ENCODE assay signal across 8 cellular contexts in the genomic region with DNA sequence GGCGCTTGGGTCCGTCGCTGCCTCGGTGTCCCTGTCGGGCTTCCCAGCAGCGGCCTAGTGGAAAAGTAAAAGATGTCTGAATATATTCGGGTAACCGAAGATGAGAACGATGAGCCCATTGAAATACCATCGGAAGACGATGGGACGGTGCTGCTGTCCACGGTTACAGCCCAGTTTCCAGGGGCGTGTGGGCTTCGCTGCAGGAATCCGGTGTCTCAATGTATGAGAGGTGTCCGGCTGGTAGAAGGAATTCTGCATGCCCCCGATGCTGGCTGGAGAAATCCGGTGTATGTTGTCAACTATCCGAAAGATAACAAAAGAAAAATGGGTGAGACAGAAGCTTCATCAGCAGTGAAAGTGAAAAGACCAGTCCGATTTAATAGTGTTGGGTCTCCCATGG. TPM values are rescaled to one million over a fixed set of nuclear protein-coding genes. Genes with fewer than 3 reads are reported as not detected.
A peak's percentile ranks its signal among the peaks of the same experiment; 100 is the strongest.
DNase-seq lines count a peak whose midpoint lies in the region; ATAC-seq and TF ChIP-seq lines count a peak whose summit lies in the region.

No MANE protein-coding gene starts in this region.

- peaks cover 18 to 24% of the 10 kb centered on the region in 2 donors for H3K27me3 Mint-ChIP-seq in CD4-positive, alpha-beta memory T cell
- H3K27me3 Mint-ChIP-seq in endothelial cell (ENCODE audit: unreplicated experiment): peaks cover 17% of the 10 kb centered on the region

- H3K27ac Mint-ChIP-seq in CD4-positive, alpha-beta memory T cell: peak overlapping the region in 2 of 7 donors; percentile 7 to 72
- H3K27ac Mint-ChIP-seq in endothelial cell (ENCODE audit: unreplicated experiment): no peak overlapping the region

- no peaks in the 10 kb centered on the region for H3K79me2 ChIP-seq in parathyroid adenoma

- H3K4me2 ChIP-seq in parathyroid adenoma (ENCODE audit: low read length): peak overlapping the region; percentile 74

- H3K4me3 ChIP-seq in CD4-positive, alpha-beta memory T cell (ENCODE audit: low read length in 2 of 2): peak overlapping the region in 1 of 2 donors; percentile 55
- H3K4me3 ChIP-seq in NB4 (ENCODE audit: low read depth, low read length) (peak overlapping the region; percentile 80), parathyroid adenoma (ENCODE audit: low read depth, low read length) (no peak overlapping the region)

- no peaks in the 10 kb centered on the region for H3K36me3 ChIP-seq in CD4-positive, alpha-beta memory T cell (ENCODE audit: insufficient read depth, low read length)
- no peaks in the 10 kb centered on the region for H3K36me3 ChIP-seq in parathyroid adenoma (ENCODE audit: control insufficient read depth, insufficient read depth, low read length)

- no peak overlapping the region for H3K9ac ChIP-seq in parathyroid adenoma

- peaks cover 16% of the 10 kb centered on the region for H3K4me1 ChIP-seq in CD4-positive, alpha-beta memory T cell (ENCODE audit: insufficient read depth, low read length)
- H3K4me1 ChIP-seq in parathyroid adenoma: no peaks in the 10 kb centered on the region

- no peak for ATAC-seq in GM19328 (IDR thresholded peaks at IDR 0.05; ENCODE audit: unreplicated experiment)
- ATAC-seq in HG02970 (IDR thresholded peaks at IDR 0.05; ENCODE audit: low FRiP score, unreplicated experiment): no peak

- no peak overlapping the region for H3K27ac ChIP-seq in CD4-positive, alpha-beta memory T cell (ENCODE audit: low read depth, low read length)
- H3K27ac ChIP-seq in parathyroid adenoma: no peak overlapping the region

- CTCF ChIA-PET in CD4-positive, alpha-beta memory T cell (lab: Charles Lee; ENCODE audit: partially characterized antibody): interaction anchor here (1.2 to 1.8 kb wide), 2 partner anchors 10 to 309 kb away, joined by 3 to 4 read pairs; no protein-coding TSS in a partner anchor

- peaks cover 6% of the 10 kb centered on the region for H3K27me3 ChIP-seq in CD4-positive, alpha-beta memory T cell (ENCODE audit: insufficient read depth, low read length)
- H3K27me3 ChIP-seq in parathyroid adenoma (ENCODE audit: control insufficient read depth, insufficient read depth, low read length): no peaks in the 10 kb centered on the region

- H2AFZ ChIP-seq in parathyroid adenoma: no peak overlapping the region

- TF ChIP-seq CTCF in NB4 (IDR thresholded peaks at IDR 0.05; ENCODE audit: low read depth, low read length) (no peak), endothelial cell (IDR thresholded peaks at IDR 0.05; ENCODE audit: unreplicated experiment) (no peak), parathyroid adenoma (IDR thresholded peaks at IDR 0.05) (no peak)

- H3K36me3 Mint-ChIP-seq in CD4-positive, alpha-beta memory T cell: no peaks in the 10 kb centered on the region
- peaks cover 11% of the 10 kb centered on the region for H3K36me3 Mint-ChIP-seq in endothelial cell (ENCODE audit: low read depth, unreplicated experiment)

- intact Hi-C loops in CD4-positive, alpha-beta memory T cell (cut with micrococcal nuclease): loop anchor here (1.0 to 2.0 kb wide), 3 partner anchors 29 to 263 kb away; partner anchors contain the start of genes ILKAP and SCLY

- POLR2A ChIA-PET in CD4-positive, alpha-beta memory T cell (lab: Charles Lee; ENCODE audit: partially characterized antibody): interaction anchor here (1.2 to 1.8 kb wide), 5 partner anchors 8 to 30 kb away, joined by 3 to 17 read pairs (median 4); partner anchors contain the start of genes HES6 and ILKAP

- peak overlapping the region; percentile 75 to 92 (median 80) for H3K4me3 Mint-ChIP-seq in CD4-positive, alpha-beta memory T cell
- peak overlapping the region; percentile 84 for H3K4me3 Mint-ChIP-seq in endothelial cell (ENCODE audit: unreplicated experiment)

- H3K9me3 ChIP-seq in CD4-positive, alpha-beta memory T cell (ENCODE audit: control insufficient read depth in 1 of 2, low read length in 2 of 2): no peaks in the 10 kb centered on the region
- H3K9me3 ChIP-seq in parathyroid adenoma (ENCODE audit: control insufficient read depth, low read length): no peaks in the 10 kb centered on the region

- TF ChIP-seq POLR2A in NB4 (IDR thresholded peaks at IDR 0.05; ENCODE audit: extremely low read depth, insufficient read length) (no peak), erythroblast (IDR thresholded peaks at IDR 0.05; ENCODE audit: low read length) (no peak)

- peaks cover 0 to 1% (median 0%) of the 10 kb centered on the region in 8 donors for H3K9me3 Mint-ChIP-seq in CD4-positive, alpha-beta memory T cell
- no peaks in the 10 kb centered on the region for H3K9me3 Mint-ChIP-seq in endothelial cell (ENCODE audit: unreplicated experiment)

- DNase-seq in CD4-positive, alpha-beta memory T cell: no peak
- DNase-seq in NB4 (ENCODE audit: low read depth) (no peak), endothelial cell (ENCODE audit: low spot score) (no peak), erythroblast (lab: John Stamatoyannopoulos, UW) (no peak), NCI-H2227 treated with DMSO at 0.1 percent for 48 hours (lab: John Stamatoyannopoulos, UW) (no peak)

- H3K4me1 Mint-ChIP-seq in CD4-positive, alpha-beta memory T cell: peaks cover 13 to 47% (median 21%) of the 10 kb centered on the region in 4 donors
- H3K4me1 Mint-ChIP-seq in endothelial cell (ENCODE audit: unreplicated experiment): peaks cover 20% of the 10 kb centered on the region

RNA-seq across cellular contexts. Expression of gene HES6, which starts 8.0 kb away (rescaled TPM):
- 1 to 10 TPM in 1 of 2 experiments, under 1 TPM in 1; 0.67 to 2.1 TPM for total RNA-seq in CD4-positive, alpha-beta memory T cell
- polyA plus RNA-seq in CD4-positive, alpha-beta memory T cell: 1 to 10 TPM in 1 of 2 donors, under 1 TPM in 1; 0.99 to 4.9 TPM
- 5.0 TPM for total RNA-seq in endothelial cell (ENCODE audit: unreplicated experiment)

RNA-seq across cellular contexts. Expression of gene ILKAP, which starts 28.3 kb away (rescaled TPM):
- total RNA-seq in CD4-positive, alpha-beta memory T cell: 10 to 100 TPM; 78.2 to 87.8 TPM
- polyA plus RNA-seq in CD4-positive, alpha-beta memory T cell: 10 to 100 TPM; 44.4 to 48.3 TPM
- 43.0 TPM for total RNA-seq in endothelial cell (ENCODE audit: unreplicated experiment)

RNA-seq across cellular contexts. Expression of gene PER2, which starts 56.6 kb away (rescaled TPM):
- total RNA-seq in CD4-positive, alpha-beta memory T cell: 10 to 100 TPM; 11.5 to 13.4 TPM
- polyA plus RNA-seq in CD4-positive, alpha-beta memory T cell: 1 to 10 TPM in 1 of 2 donors, under 1 TPM in 1; 0.42 to 5.3 TPM
- 5.5 TPM for total RNA-seq in endothelial cell (ENCODE audit: unreplicated experiment)
